16 cellular contexts compared by ENCODE assay signal in the genomic region with DNA sequence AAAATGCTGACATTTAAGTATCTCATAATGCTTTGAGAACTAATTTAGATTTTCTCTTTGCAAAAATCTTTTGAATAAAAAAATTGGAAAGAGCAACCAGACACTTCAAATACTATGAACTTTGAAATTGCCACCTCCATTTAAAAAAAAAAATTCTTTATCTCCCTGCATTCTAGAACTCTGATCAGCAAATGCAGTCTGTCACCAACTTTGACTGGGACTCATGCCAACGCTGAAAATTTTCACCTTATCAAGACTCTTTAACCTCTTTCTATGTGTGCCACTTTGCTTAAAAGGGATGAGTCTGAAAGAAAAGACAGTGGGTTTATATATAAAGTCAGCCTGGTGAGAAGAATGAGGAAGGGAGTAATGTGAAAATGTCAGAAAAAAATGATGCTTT.
DNase-seq lines count a peak whose midpoint lies in the region; ATAC-seq and TF ChIP-seq lines count a peak whose summit lies in the region.
"Had no signal": no experiment of that assay in that cellular context is flagged by ENCODE, and none has a peak within 500 bp of the region (broad histone marks: within the 10 kb centered on the region; RNA-seq: fewer than 3 reads in every experiment).

No MANE protein-coding gene starts in this region.

- TF ChIP-seq CTCF in cardiac muscle cell (IDR thresholded peaks at IDR 0.05; ENCODE audit: low read depth, low read length): no peak
- no peak for TF ChIP-seq CTCF in nephron (IDR thresholded peaks at IDR 0.05; ENCODE audit: unreplicated experiment in 3 of 3)
- TF ChIP-seq CTCF in GM20000 (IDR thresholded peaks at IDR 0.05; ENCODE audit: extremely low read depth, missing control alignments): no peak

- no peaks in the 10 kb centered on the region for H3K9me3 ChIP-seq in cardiac muscle cell (ENCODE audit: low read depth)

- peaks cover 17% of the 10 kb centered on the region for H3K4me1 ChIP-seq in cardiac muscle cell (ENCODE audit: low read depth)

- no peak overlapping the region for H3K4me3 ChIP-seq in cardiac muscle cell
- H3K4me3 ChIP-seq: GM23338 had no signal

- peak in 1 of 2 donors; percentile 33 for DNase-seq in cardiac muscle cell (ENCODE audit: low read depth in 1 of 2, low spot score in 1 of 2)
- no peak for DNase-seq in cardiac septum (ENCODE audit: low spot score)
- peak; percentile 52 for DNase-seq in OCI-M1 (lab: John Stamatoyannopoulos, UW)
- peak; percentile 18 for DNase-seq in cerebellar cortex (ENCODE audit: low spot score)
- no peak for DNase-seq in GM20000 (ENCODE audit: low spot score)
- DNase-seq: Calu3; CD4-positive, alpha-beta T cell; DMS153; DMS79 treated with DMSO at 0.1 percent for 48 hours; EL; GDM1; H7 had no signal

- H3K9me3 Mint-ChIP-seq in nephron: peaks cover 3% of the 10 kb centered on the region
- H3K9me3 Mint-ChIP-seq: CD4-positive, alpha-beta T cell had no signal

- no peak for ATAC-seq in HG03457 (IDR thresholded peaks at IDR 0.05; ENCODE audit: unreplicated experiment)
- ATAC-seq: GM23338 had no signal

- peak overlapping the region; percentile 46 for H3K27ac ChIP-seq in cardiac muscle cell

- no peak overlapping the region for H3K4me3 Mint-ChIP-seq in nephron
- H3K4me3 Mint-ChIP-seq: B cell; CD4-positive, alpha-beta T cell; GM23338 had no signal

- H3K36me3 Mint-ChIP-seq in nephron (ENCODE audit: low read depth): no peaks in the 10 kb centered on the region

- intact Hi-C loops in cardiac septum (cut with DNase I): no loop called here

- peaks cover 10% of the 10 kb centered on the region for H3K4me1 Mint-ChIP-seq in nephron
- H3K4me1 Mint-ChIP-seq: B cell, GM23338 had no signal

- H3K27ac Mint-ChIP-seq in nephron: peak overlapping the region; percentile 50 to 83 (median 52)
- H3K27ac Mint-ChIP-seq: B cell; CD4-positive, alpha-beta T cell; GM23338 had no signal

- no peaks in the 10 kb centered on the region for H3K27me3 Mint-ChIP-seq in nephron (ENCODE audit: low read depth)
- H3K27me3 Mint-ChIP-seq: B cell; CD4-positive, alpha-beta T cell had no signal

- H3K27me3 ChIP-seq in cardiac muscle cell: no peaks in the 10 kb centered on the region

- no peaks in the 10 kb centered on the region for H3K36me3 ChIP-seq in cardiac muscle cell

Comparison
In these comparisons a context has a peak if more than half of its experiments do, and no peak if none do; other contexts are left out.
1. DNase-seq: peak in OCI-M1 (single experiment) and cerebellar cortex (single experiment); none in cardiac septum (single experiment) and GM20000 (single experiment).